ENCODE assay signal across 1 cellular context in genomic region chr11:124079631-124080318, GRCh38.
TF ChIP-seq lines count a peak whose summit lies in the region.

No MANE protein-coding gene starts in this region.

TF ChIP-seq in K562, 482 proteins besides CTCF, POLR2A, EP300 and RAD21 (continued from another document):
- peak; percentile 59; the same call in 1 of the 2 replicates for TF ChIP-seq CTBP1 (IDR thresholded peaks at IDR 0.05; ENCODE audit: borderline replicate concordance)
- peak; percentile 98 for TF ChIP-seq ATF7 (IDR thresholded peaks at IDR 0.05)
- peak; percentile 65 for TF ChIP-seq PKNOX1 (IDR thresholded peaks at IDR 0.05)
- TF ChIP-seq ZNF140 (CRISPR knock-in tag; IDR thresholded peaks at IDR 0.05): no peak
- peak; percentile 68; the same call in 1 of the 2 replicates for TF ChIP-seq SMAD4 (CRISPR knock-in tag; conservative IDR thresholded peaks at IDR 0.05)
- TF ChIP-seq XRCC4 (IDR thresholded peaks at IDR 0.05; ENCODE audit: extremely low read depth, insufficient read depth, insufficient read length): no peak
- no peak; the same call in 1 of the 2 replicates for TF ChIP-seq CREB3 (tag; conservative IDR thresholded peaks at IDR 0.05; ENCODE audit: low read depth)
- TF ChIP-seq POLR2AphosphoS5 (IDR thresholded peaks at IDR 0.05; ENCODE audit: control insufficient read depth, insufficient read depth, low read depth, low read length): peak; percentile 90
- peak; percentile 87 for TF ChIP-seq NCOA1 (IDR thresholded peaks at IDR 0.05; ENCODE audit: low read depth)
- TF ChIP-seq MTA1 (IDR thresholded peaks at IDR 0.05; ENCODE audit: borderline replicate concordance): peak; percentile 90
- peak; percentile 66; the same call in 1 of the 2 replicates for TF ChIP-seq KHSRP (IDR thresholded peaks at IDR 0.05)
- peak; percentile 45 for TF ChIP-seq BRD9 (IDR thresholded peaks at IDR 0.05; ENCODE audit: low read depth, partially characterized antibody)
- peak; percentile 87 for TF ChIP-seq PHB2 (IDR thresholded peaks at IDR 0.05; ENCODE audit: low read depth)
- peak; percentile 83 for TF ChIP-seq TFAP4 (CRISPR knock-in tag; IDR thresholded peaks at IDR 0.05; ENCODE audit: borderline replicate concordance)
- TF ChIP-seq ELF1 (tag; IDR thresholded peaks at IDR 0.05): no peak
- peak; percentile 95 for TF ChIP-seq HMGN3 (IDR thresholded peaks at IDR 0.05; ENCODE audit: borderline replicate concordance, extremely low read depth, insufficient read length, low read depth, low read length)
- 0 out of 2 replicates have a peak, but pooled peaks have one; percentile 21 for TF ChIP-seq ZNF57 (CRISPR knock-in tag; IDR thresholded peaks at IDR 0.05)
- TF ChIP-seq RNF2 (IDR thresholded peaks at IDR 0.05): peak; percentile 76
- peak; percentile 93 for TF ChIP-seq STAT5A (IDR thresholded peaks at IDR 0.05; ENCODE audit: borderline replicate concordance, low read length)
- no peak for TF ChIP-seq CHD2 (IDR thresholded peaks at IDR 0.05; ENCODE audit: low read depth, low read length)
- TF ChIP-seq ZFP91 (CRISPR knock-in tag; IDR thresholded peaks at IDR 0.05): no peak
- TF ChIP-seq, protein P1, sequence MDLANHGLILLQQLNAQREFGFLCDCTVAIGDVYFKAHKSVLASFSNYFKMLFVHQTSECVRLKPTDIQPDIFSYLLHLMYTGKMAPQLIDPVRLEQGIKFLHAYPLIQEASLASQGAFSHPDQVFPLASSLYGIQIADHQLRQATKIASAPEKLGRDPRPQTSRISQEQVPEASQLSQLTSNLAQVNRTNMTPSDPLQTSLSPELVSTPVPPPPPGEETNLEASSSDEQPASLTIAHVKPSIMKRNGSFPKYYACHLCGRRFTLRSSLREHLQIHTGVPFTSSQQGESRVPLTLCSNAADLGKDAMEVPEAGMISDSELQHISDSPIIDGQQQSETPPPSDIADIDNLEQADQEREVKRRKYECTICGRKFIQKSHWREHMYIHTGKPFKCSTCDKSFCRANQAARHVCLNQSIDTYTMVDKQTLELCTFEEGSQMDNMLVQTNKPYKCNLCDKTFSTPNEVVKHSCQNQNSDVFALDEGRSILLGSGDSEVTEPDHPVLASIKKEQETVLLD (IDR thresholded peaks at IDR 0.05): 0 out of 2 replicates have a peak, but pooled peaks have one; percentile 51
- peak; percentile 92 for TF ChIP-seq MEIS2 (IDR thresholded peaks at IDR 0.05; ENCODE audit: partially characterized antibody)
- TF ChIP-seq NCOR1 (IDR thresholded peaks at IDR 0.05): peak; percentile 94
- TF ChIP-seq ELF4 (CRISPR knock-in tag; IDR thresholded peaks at IDR 0.05): peak; percentile 36; the same call in 1 of the 2 replicates
- peak; percentile 14; the same call in 1 of the 2 replicates for TF ChIP-seq PTRF (tag; IDR thresholded peaks at IDR 0.05)
- TF ChIP-seq BRF2 (IDR thresholded peaks at IDR 0.05; ENCODE audit: borderline replicate concordance, insufficient read depth, insufficient read length): no peak
